In the genomic region with DNA sequence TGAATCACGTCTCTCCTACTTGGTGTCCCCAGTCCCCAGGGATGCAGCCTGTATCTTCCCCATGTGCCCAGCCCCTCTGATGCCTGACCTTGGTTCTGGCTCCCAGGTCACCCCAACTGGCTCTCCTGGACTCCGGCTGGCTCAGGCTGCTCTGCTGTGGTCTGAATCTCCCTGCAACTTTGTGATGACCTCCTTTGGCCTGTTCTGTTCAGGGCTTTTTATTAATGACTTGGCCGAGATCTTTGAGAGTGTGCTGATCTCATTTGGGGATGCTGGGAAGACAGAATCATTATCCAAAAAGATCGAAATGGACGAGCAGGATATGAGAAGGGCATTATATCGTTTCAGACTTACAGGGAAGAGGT, we compare ENCODE assay signal across 13 cellular contexts.
DNase-seq lines count a peak whose midpoint lies in the region; ATAC-seq and TF ChIP-seq lines count a peak whose summit lies in the region.
"Had no signal": no experiment of that assay in that cellular context is flagged by ENCODE, and none has a peak within 500 bp of the region (broad histone marks: within the 10 kb centered on the region; RNA-seq: fewer than 3 reads in every experiment).

No MANE protein-coding gene starts in this region.

- H3K36me3 Mint-ChIP-seq in MCF 10A (ENCODE audit: insufficient read depth, unreplicated experiment), result peaks cover 54% of the 10 kb centered on the region

- ATAC-seq in aorta (ENCODE audit: low FRiP score) (peak; percentile 29), HG02885 (IDR thresholded peaks at IDR 0.05; ENCODE audit: poor library complexity, unreplicated experiment) (no peak)

- no peak overlapping the region for H3K4me3 ChIP-seq in breast epithelium
- H3K4me3 ChIP-seq in fibroblast of mammary gland (ENCODE audit: control insufficient read depth, low read depth, low read length), result no peak overlapping the region
- H3K4me3 ChIP-seq in osteoblast (ENCODE audit: insufficient read depth, low read length), result no peak overlapping the region
- no peak overlapping the region for H3K4me3 ChIP-seq in aorta (ENCODE audit: low read length in 2 of 2)

- H3K9me3 ChIP-seq in breast epithelium (no peaks in the 10 kb centered on the region), osteoblast (ENCODE audit: low read depth, low read length) (no peaks in the 10 kb centered on the region), aorta (ENCODE audit: control insufficient read depth, low read length) (no peaks in the 10 kb centered on the region)
- H3K9me3 ChIP-seq: SK-N-SH had no signal

- H3K79me2 ChIP-seq in osteoblast (ENCODE audit: insufficient read depth, low read length), result peaks cover 20% of the 10 kb centered on the region

- intact Hi-C loops in MCF 10A (cut with micrococcal nuclease) (loop anchor here (2.0 kb wide), 1 partner anchor 346 kb away; no protein-coding TSS in a partner anchor), breast epithelium (cut with DNase I; ENCODE audit: low total_unique reads) (no loop called here), aorta (cut with DNase I) (no loop called here)

- H3K4me2 ChIP-seq in osteoblast (ENCODE audit: insufficient read depth, low read length), result peak overlapping the region; percentile 64
- H3K4me2 ChIP-seq: SK-N-SH had no signal

- H3K27me3 ChIP-seq in breast epithelium (no peaks in the 10 kb centered on the region), osteoblast (ENCODE audit: insufficient read depth, low read length) (no peaks in the 10 kb centered on the region), aorta (ENCODE audit: control insufficient read depth in 1 of 2, insufficient read depth in 2 of 2, low read length in 1 of 2) (no peaks in the 10 kb centered on the region)

- H3K27ac ChIP-seq in breast epithelium, result peak overlapping the region in 1 of 2 donors; percentile 56
- H3K27ac ChIP-seq in osteoblast (ENCODE audit: low read depth, low read length), result peak overlapping the region; percentile 89
- H3K27ac ChIP-seq in aorta (ENCODE audit: low read depth in 1 of 2, low read length in 2 of 2), result peak overlapping the region in 1 of 2 donors; percentile 37

- peak overlapping the region; percentile 69 for H3K4me3 Mint-ChIP-seq in MCF 10A (ENCODE audit: unreplicated experiment)

- no peaks in the 10 kb centered on the region for H3K4me1 ChIP-seq in breast epithelium
- peaks cover 27% of the 10 kb centered on the region for H3K4me1 ChIP-seq in osteoblast (ENCODE audit: insufficient read depth, low read length)
- no peaks in the 10 kb centered on the region for H3K4me1 ChIP-seq in aorta (ENCODE audit: control insufficient read depth in 1 of 2, insufficient read depth in 2 of 2, low read length in 2 of 2)

- no peak overlapping the region for H2AFZ ChIP-seq in osteoblast (ENCODE audit: low read length)

- 86 to 90% methylated on average over 6 of the region's 6 CpGs for WGBS in aorta, 2 donors

- H3K9me3 Mint-ChIP-seq in MCF 10A (ENCODE audit: unreplicated experiment), result no peaks in the 10 kb centered on the region

- H3K36me3 ChIP-seq in breast epithelium (no peaks in the 10 kb centered on the region), osteoblast (ENCODE audit: insufficient read depth, low read length) (peaks cover 49% of the 10 kb centered on the region), aorta (ENCODE audit: control insufficient read depth in 1 of 2, insufficient read depth in 2 of 2, low read length in 1 of 2) (no peaks in the 10 kb centered on the region)

- CTCF ChIA-PET in MCF 10A (lab: Yijun Ruan, JAX), result interaction anchor here (0.7 to 1.6 kb wide), 2 partner anchors 52 to 560 kb away, joined by 4 to 5 read pairs; no protein-coding TSS in a partner anchor

- POLR2A ChIA-PET in MCF 10A (lab: Yijun Ruan, JAX), result interaction anchor here (0.7 to 5.0 kb wide), 15 partner anchors 9 to 310 kb away, joined by 3 to 33 read pairs (median 4); partner anchors contain the start of genes IGF2R, MRPL18, TCP1 and WTAP

- no peaks in the 10 kb centered on the region for H3K27me3 Mint-ChIP-seq in MCF 10A (ENCODE audit: insufficient read depth, unreplicated experiment)

- TF ChIP-seq CTCF in MCF 10A (IDR thresholded peaks at IDR 0.05; ENCODE audit: unreplicated experiment) (no peak), breast epithelium (IDR thresholded peaks at IDR 0.05) (no peak), fibroblast of mammary gland (conservative IDR thresholded peaks at IDR 0.05; ENCODE audit: control insufficient read depth, insufficient read depth, low read depth, low read length) (no peak), osteoblast (IDR thresholded peaks at IDR 0.05; ENCODE audit: extremely low read depth, low read depth, low read length) (no peak)

- no peak for TF ChIP-seq POLR2A in breast epithelium (IDR thresholded peaks at IDR 0.05)

- no TSS peak for BruUV-seq in MCF 10A (replicated peaks; lab: Mats Ljungman, UMichigan)

- H3K27ac Mint-ChIP-seq in MCF 10A (ENCODE audit: low read depth, unreplicated experiment), result peak overlapping the region; percentile 96

- peaks cover 2% of the 10 kb centered on the region for H4K20me1 ChIP-seq in osteoblast (ENCODE audit: insufficient read depth, low read length)

- H3K4me1 Mint-ChIP-seq in MCF 10A (ENCODE audit: insufficient read depth, unreplicated experiment), result peaks cover 52% of the 10 kb centered on the region

- no peak for DNase-seq in MCF 10A (ENCODE audit: unreplicated experiment)
- no peak for DNase-seq in breast epithelium (ENCODE audit: low spot score in 2 of 2)
- DNase-seq in fibroblast of mammary gland (ENCODE audit: low read depth), result peak; percentile 75
- DNase-seq in osteoblast (ENCODE audit: insufficient read length, low spot score, missing footprints), result no peak
- DNase-seq in aorta, result no peak
- DNase-seq in NCI-H2196 (lab: John Stamatoyannopoulos, UW; ENCODE audit: unreplicated experiment), result no peak
- no peak for DNase-seq in NCI-H510A (lab: John Stamatoyannopoulos, UW)
- DNase-seq: amygdala; NCI-H1092 treated with DMSO at 0.1 percent for 48 hours; NCI-H2227 treated with DMSO at 0.1 percent for 48 hours; SK-N-SH; stimulated activated CD4-positive, alpha-beta T cell treated with anti-CD3 and anti-CD28 coated beads, Interleukin-4, amount 100 ng/mL, for 1 hour had no signal
